In genomic region chr13:77329133-77330008, GRCh38 we compare ENCODE assay signal across 8 cellular contexts.
A peak's percentile ranks its signal among the peaks of the same experiment; 100 is the strongest.
DNase-seq lines count a peak whose midpoint lies in the region; ATAC-seq and TF ChIP-seq lines count a peak whose summit lies in the region.

No MANE protein-coding gene starts in this region.

- H3K4me3 ChIP-seq in WI38 (ENCODE audit: low read depth, low read length) (peak overlapping the region; percentile 73), cardiac fibroblast (replicated peaks in 1 of 2; ENCODE audit: low read depth in 2 of 2, low read length in 2 of 2) (peak overlapping the region; percentile 78 to 90)

- ATAC-seq in GM18909 (IDR thresholded peaks at IDR 0.05; ENCODE audit: poor library complexity, unreplicated experiment) (peak; percentile 70), HG03159 (IDR thresholded peaks at IDR 0.05; ENCODE audit: unreplicated experiment) (peak; percentile 57)

- TF ChIP-seq CTCF in WI38 (IDR thresholded peaks at IDR 0.05; ENCODE audit: low read depth, low read length) (no peak), cardiac fibroblast (IDR thresholded peaks at IDR 0.05; ENCODE audit: low read depth, low read length) (peak; percentile 5)

- DNase-seq in AG08395 (ENCODE audit: low spot score) = peak; percentile 90
- DNase-seq in NCI-H2227 (lab: John Stamatoyannopoulos, UW; ENCODE audit: unreplicated experiment) = peak; percentile 87
- peak; percentile 97 to 98 for DNase-seq in cardiac fibroblast (ENCODE audit: low read depth in 2 of 2)
- peak; percentile 97 for DNase-seq in inferior parietal cortex (ENCODE audit: extremely low spot score)
- peak; percentile 88 for DNase-seq in smooth muscle cell of the brain vasculature (ENCODE audit: low read depth, low spot score)

Comparison
In these comparisons a context has a peak if more than half of its experiments do, and no peak if none do; other contexts are left out.
1. Peak in every context shown above with its lines: DNase-seq, ATAC-seq and H3K4me3 ChIP-seq.